Comparison of ENCODE assay signal across 5 cellular contexts in genomic region chr12:9221011-9221410, GRCh38. TPM values are rescaled to one million over a fixed set of nuclear protein-coding genes. Genes with fewer than 3 reads are reported as not detected.
"Had no signal": no experiment of that assay in that cellular context is flagged by ENCODE, and none has a peak within 500 bp of the region (broad histone marks: within the 10 kb centered on the region; RNA-seq: fewer than 3 reads in every experiment).

No MANE protein-coding gene starts in this region.

RNA-seq across cellular contexts. Expression of gene PZP, which starts 12.8 kb away (rescaled TPM):
- total RNA-seq: GM23248, H4, H7, HFFc6, HT1080 had no signal
